In genomic region chr14:101791919-101792572, GRCh38 we compare ENCODE assay signal across 8 cellular contexts. TPM values are rescaled to one million over a fixed set of nuclear protein-coding genes. Genes with fewer than 3 reads are reported as not detected.
DNase-seq lines count a peak whose midpoint lies in the region; ATAC-seq and TF ChIP-seq lines count a peak whose summit lies in the region.

No MANE protein-coding gene starts in this region.

- ATAC-seq in HG03135 (IDR thresholded peaks at IDR 0.05; ENCODE audit: unreplicated experiment): no peak

- DNase-seq in GM10248 (ENCODE audit: extremely low spot score) (peak; percentile 40), NCI-H774 (lab: John Stamatoyannopoulos, UW) (peak; percentile 3), choroid plexus epithelial cell (ENCODE audit: low read depth) (peak; percentile 84), non-pigmented ciliary epithelial cell (ENCODE audit: low read depth) (peak; percentile 54), progenitor cell of endocrine pancreas (ENCODE audit: low spot score, unreplicated experiment) (no peak), NCI-H526 (lab: John Stamatoyannopoulos, UW) (no peak), HK-2 (ENCODE audit: unreplicated experiment) (no peak)

- no peaks in the 10 kb centered on the region for H3K36me3 Mint-ChIP-seq in progenitor cell of endocrine pancreas (ENCODE audit: insufficient read depth)

- H3K27me3 Mint-ChIP-seq in progenitor cell of endocrine pancreas: no peaks in the 10 kb centered on the region

- CTCF ChIA-PET in GM10248 (lab: Yijun Ruan, JAX): interaction anchor here (1.0 to 1.5 kb wide), 3 partner anchors 21 to 774 kb away, joined by 3 to 7 read pairs (median 5); no protein-coding TSS in a partner anchor

- no peaks in the 10 kb centered on the region for H3K9me3 Mint-ChIP-seq in progenitor cell of endocrine pancreas (ENCODE audit: low read depth)

- H3K4me3 Mint-ChIP-seq in progenitor cell of endocrine pancreas (ENCODE audit: low read depth): no peak overlapping the region

- TF ChIP-seq CTCF in GM10248 (IDR thresholded peaks at IDR 0.05; ENCODE audit: control extremely low read depth, extremely low read depth, low read depth, missing control alignments) (no peak), choroid plexus epithelial cell (conservative IDR thresholded peaks at IDR 0.05; ENCODE audit: low read depth, low read length) (no peak), progenitor cell of endocrine pancreas (IDR thresholded peaks at IDR 0.05; ENCODE audit: unreplicated experiment) (no peak)

- H3K4me1 Mint-ChIP-seq in progenitor cell of endocrine pancreas (ENCODE audit: low read depth): no peaks in the 10 kb centered on the region

- POLR2A ChIA-PET in GM10248 (lab: Yijun Ruan, JAX): no interaction called here

- no peak overlapping the region for H3K27ac Mint-ChIP-seq in progenitor cell of endocrine pancreas

- peak overlapping the region; percentile 50 for H3K4me3 ChIP-seq in choroid plexus epithelial cell (ENCODE audit: low read depth, low read length)

RNA-seq across cellular contexts. Expression of gene PPP2R5C, which starts 30.5 kb away (rescaled TPM):
- total RNA-seq in progenitor cell of endocrine pancreas: 106 and 120 TPM in 2 replicates

Comparison
In these comparisons a context has a peak if more than half of its experiments do, and no peak if none do; other contexts are left out.
1. DNase-seq: peak in GM10248 (single experiment), NCI-H774 (single experiment), choroid plexus epithelial cell (single experiment) and non-pigmented ciliary epithelial cell (single experiment); none in progenitor cell of endocrine pancreas (single experiment), NCI-H526 (0 of 2) and HK-2 (single experiment).